ENCODE assay signal across 1 cellular context in genomic region chr6:42394151-42394550, GRCh38.
TF ChIP-seq lines count a peak whose summit lies in the region.

No MANE protein-coding gene starts in this region.

TF ChIP-seq in HepG2, 621 proteins besides CTCF, POLR2A, EP300 and RAD21:
- TF ChIP-seq ZNF18 (CRISPR knock-in tag; IDR thresholded peaks at IDR 0.05; ENCODE audit: insufficient replicate concordance) (no peak), HNF4G (IDR thresholded peaks at IDR 0.05; ENCODE audit: borderline replicate concordance, low read depth, low read length) (no peak), HNF4G (CRISPR knock-in tag; IDR thresholded peaks at IDR 0.05; ENCODE audit: borderline replicate concordance, low read depth) (no peak), FOXK2 (IDR thresholded peaks at IDR 0.05) (no peak), RBM22 (optimal IDR thresholded peaks at IDR 0.05; ENCODE audit: low read length) (no peak), NCOA1 (CRISPR knock-in tag; IDR thresholded peaks at IDR 0.05) (no peak), FOXK1 (CRISPR knock-in tag; IDR thresholded peaks at IDR 0.05; ENCODE audit: borderline replicate concordance, low read depth) (no peak), ZNF430 (CRISPR knock-in tag; IDR thresholded peaks at IDR 0.05) (no peak), ZNF775 (CRISPR knock-in tag; IDR thresholded peaks at IDR 0.05; ENCODE audit: borderline replicate concordance) (no peak), REL (CRISPR knock-in tag; conservative IDR thresholded peaks at IDR 0.05) (no peak), ZNF496 (CRISPR knock-in tag; IDR thresholded peaks at IDR 0.05; ENCODE audit: insufficient replicate concordance) (no peak), ZNF10 (CRISPR knock-in tag; IDR thresholded peaks at IDR 0.05; ENCODE audit: borderline replicate concordance, low read depth) (no peak), ARNT2 (CRISPR knock-in tag; IDR thresholded peaks at IDR 0.05; ENCODE audit: low read depth) (no peak), ZNF607 (CRISPR knock-in tag; IDR thresholded peaks at IDR 0.05; ENCODE audit: borderline replicate concordance) (no peak)
- TF ChIP-seq, protein P1, sequence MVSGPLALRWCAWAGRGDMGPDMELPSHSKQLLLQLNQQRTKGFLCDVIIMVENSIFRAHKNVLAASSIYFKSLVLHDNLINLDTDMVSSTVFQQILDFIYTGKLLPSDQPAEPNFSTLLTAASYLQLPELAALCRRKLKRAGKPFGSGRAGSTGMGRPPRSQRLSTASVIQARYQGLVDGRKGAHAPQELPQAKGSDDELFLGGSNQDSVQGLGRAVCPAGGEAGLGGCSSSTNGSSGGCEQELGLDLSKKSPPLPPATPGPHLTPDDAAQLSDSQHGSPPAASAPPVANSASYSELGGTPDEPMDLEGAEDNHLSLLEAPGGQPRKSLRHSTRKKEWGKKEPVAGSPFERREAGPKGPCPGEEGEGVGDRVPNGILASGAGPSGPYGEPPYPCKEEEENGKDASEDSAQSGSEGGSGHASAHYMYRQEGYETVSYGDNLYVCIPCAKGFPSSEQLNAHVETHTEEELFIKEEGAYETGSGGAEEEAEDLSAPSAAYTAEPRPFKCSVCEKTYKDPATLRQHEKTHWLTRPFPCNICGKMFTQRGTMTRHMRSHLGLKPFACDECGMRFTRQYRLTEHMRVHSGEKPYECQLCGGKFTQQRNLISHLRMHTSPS (CRISPR knock-in tag; IDR thresholded peaks at IDR 0.05; ENCODE audit: low read depth): no peak
- TF ChIP-seq, protein P2, sequence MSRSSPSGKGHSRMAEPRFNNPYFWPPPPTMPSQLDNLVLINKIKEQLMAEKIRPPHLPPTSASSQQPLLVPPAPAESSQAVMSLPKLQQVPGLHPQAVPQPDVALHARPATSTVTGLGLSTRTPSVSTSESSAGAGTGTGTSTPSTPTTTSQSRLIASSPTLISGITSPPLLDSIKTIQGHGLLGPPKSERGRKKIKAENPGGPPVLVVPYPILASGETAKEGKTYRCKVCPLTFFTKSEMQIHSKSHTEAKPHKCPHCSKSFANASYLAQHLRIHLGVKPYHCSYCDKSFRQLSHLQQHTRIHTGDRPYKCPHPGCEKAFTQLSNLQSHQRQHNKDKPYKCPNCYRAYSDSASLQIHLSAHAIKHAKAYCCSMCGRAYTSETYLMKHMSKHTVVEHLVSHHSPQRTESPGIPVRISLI (CRISPR knock-in tag; IDR thresholded peaks at IDR 0.05; ENCODE audit: borderline replicate concordance): no peak
